In genomic region chr19:48922548-48923490, GRCh38 we compare ENCODE assay signal across 1 cellular context.
TF ChIP-seq lines count a peak whose summit lies in the region.

No MANE protein-coding gene starts in this region.

TF ChIP-seq in HepG2, 621 proteins besides CTCF, POLR2A, EP300 and RAD21:
- TF ChIP-seq NCOR1 (IDR thresholded peaks at IDR 0.05; ENCODE audit: borderline replicate concordance, low read length) (no peak), HDAC1 (CRISPR knock-in tag; IDR thresholded peaks at IDR 0.05) (no peak), MEF2D (CRISPR knock-in tag; IDR thresholded peaks at IDR 0.05) (no peak), ZNF883 (CRISPR knock-in tag; IDR thresholded peaks at IDR 0.05; ENCODE audit: not compliant biosample characterization) (no peak), TBL1XR1 (IDR thresholded peaks at IDR 0.05; ENCODE audit: borderline replicate concordance, low read length, partially characterized antibody) (no peak), CHD4 (IDR thresholded peaks at IDR 0.05; ENCODE audit: borderline replicate concordance, low read length) (no peak), THRA (CRISPR knock-in tag; IDR thresholded peaks at IDR 0.05; ENCODE audit: borderline replicate concordance) (no peak), ZNF572 (CRISPR knock-in tag; IDR thresholded peaks at IDR 0.05) (no peak), NCOA2 (CRISPR knock-in tag; IDR thresholded peaks at IDR 0.05) (no peak), TFDP2 (CRISPR knock-in tag; IDR thresholded peaks at IDR 0.05) (no peak), ZMAT5 (CRISPR knock-in tag; IDR thresholded peaks at IDR 0.05; ENCODE audit: borderline replicate concordance, low read depth) (no peak), ZFP62 (CRISPR knock-in tag; IDR thresholded peaks at IDR 0.05) (no peak), ZNF891 (CRISPR knock-in tag; IDR thresholded peaks at IDR 0.05) (no peak), ZBTB7B (CRISPR knock-in tag; IDR thresholded peaks at IDR 0.05) (no peak), ZNF10 (CRISPR knock-in tag; IDR thresholded peaks at IDR 0.05; ENCODE audit: borderline replicate concordance, low read depth) (no peak), ZNF563 (CRISPR knock-in tag; IDR thresholded peaks at IDR 0.05) (no peak), ZNF766 (CRISPR knock-in tag; IDR thresholded peaks at IDR 0.05; ENCODE audit: borderline replicate concordance) (no peak)
